In genomic region chr9:99057665-99058625, GRCh38 we compare ENCODE assay signal across 8 cellular contexts. TPM values are rescaled to one million over a fixed set of nuclear protein-coding genes. Genes with fewer than 3 reads are reported as not detected.
DNase-seq lines count a peak whose midpoint lies in the region; ATAC-seq and TF ChIP-seq lines count a peak whose summit lies in the region.

No MANE protein-coding gene starts in this region.

- no peaks in the 10 kb centered on the region for H3K27me3 ChIP-seq in PC-3 (ENCODE audit: low read length)

- DNase-seq in PC-3 (peak; percentile 52), islet precursor cell (peak; percentile 63), NCI-H2171 (lab: John Stamatoyannopoulos, UW) (no peak), omental fat pad (ENCODE audit: low spot score) (no peak)
- peak; percentile 30 for DNase-seq in activated T-helper 9 cell treated with anti-CD3 and anti-CD28 coated beads, Interleukin-2, amount 50 U/mL, for 16 hours (ENCODE audit: low read depth)
- DNase-seq in stimulated activated CD8-positive, alpha-beta memory T cell treated with anti-CD3 and anti-CD28 coated beads, Interleukin-15, amount 100 ng/mL, for 24 hours (ENCODE audit: low read depth): peak; percentile 31

- H3K9ac ChIP-seq in PC-3 (ENCODE audit: low read length): peak overlapping the region; percentile 77

- no peaks in the 10 kb centered on the region for H3K9me2 ChIP-seq in PC-3 (replicated peaks; ENCODE audit: low read length)

- H3K36me3 ChIP-seq in PC-3 (ENCODE audit: low read depth, low read length): no peaks in the 10 kb centered on the region

- TF ChIP-seq CTCF in PC-3 (conservative IDR thresholded peaks at IDR 0.05; ENCODE audit: low read depth, low read length): no peak
- no peak for TF ChIP-seq CTCF in omental fat pad (IDR thresholded peaks at IDR 0.05)

- H3K4me3 ChIP-seq in PC-3 (ENCODE audit: low read length): no peak overlapping the region; the same call in 1 of the 2 replicates

- no peaks in the 10 kb centered on the region for H3F3A ChIP-seq in PC-3 (ENCODE audit: low read length, unreplicated experiment)

- H3K4me1 ChIP-seq in PC-3 (ENCODE audit: insufficient read depth, low read length): peaks cover 64% of the 10 kb centered on the region

- peak overlapping the region; percentile 96 for H3K27ac ChIP-seq in PC-3 (ENCODE audit: low read length)

- H3K9me3 ChIP-seq in PC-3 (ENCODE audit: low read length): no peaks in the 10 kb centered on the region

- POLR2A ChIA-PET in PC-3 (lab: Charles Lee; ENCODE audit: unreplicated experiment): no interaction called here

- peak overlapping the region; percentile 22; the same call in 1 of the 2 replicates for H2AFZ ChIP-seq in PC-3 (ENCODE audit: low read length)

- no TSS peak for BruUV-seq in PC-3 (replicated peaks; lab: Mats Ljungman, UMichigan)

- intact Hi-C loops in PC-3 (cut with micrococcal nuclease): no loop called here

- TF ChIP-seq POLR2A in GM18505 (IDR thresholded peaks at IDR 0.05; ENCODE audit: borderline replicate concordance, extremely low read depth, insufficient read depth, insufficient read length): no peak

- no peaks in the 10 kb centered on the region for H4K20me1 ChIP-seq in PC-3 (ENCODE audit: low read length)

- CTCF ChIA-PET in PC-3 (lab: Charles Lee): interaction anchor here (1.0 kb wide), 1 partner anchor 83 kb away, joined by 3 read pairs; no protein-coding TSS in a partner anchor

- H3K79me2 ChIP-seq in PC-3 (ENCODE audit: low read length): no peaks in the 10 kb centered on the region

- ATAC-seq in GM18505 (IDR thresholded peaks at IDR 0.05; ENCODE audit: unreplicated experiment): peak; percentile 60
- peak; percentile 86 for ATAC-seq in HG02852 (IDR thresholded peaks at IDR 0.05; ENCODE audit: unreplicated experiment)
- ATAC-seq in PC-3: peak; percentile 41; the same call in 1 of the 2 replicates
- ATAC-seq in omental fat pad (ENCODE audit: low FRiP score): no peak

- peak overlapping the region; percentile 60 for H3K4me2 ChIP-seq in PC-3 (ENCODE audit: low read length)

RNA-seq across cellular contexts. Expression of gene TGFBR1, which starts 47.0 kb away (rescaled TPM):
- 9.5 and 13.2 TPM in 2 replicates for total RNA-seq in PC-3 (2014; rRNA removed)
- 10 to 100 TPM; 20.9 to 35.2 (median 30.9) TPM for total RNA-seq in omental fat pad

Comparison
In these comparisons a context has a peak if more than half of its experiments do, and no peak if none do; other contexts are left out.
1. DNase-seq: peak in PC-3 (single experiment), activated T-helper 9 cell treated with anti-CD3 and anti-CD28 coated beads, Interleukin-2, amount 50 U/mL, for 16 hours (single experiment), islet precursor cell (single experiment) and stimulated activated CD8-positive, alpha-beta memory T cell treated with anti-CD3 and anti-CD28 coated beads, Interleukin-15, amount 100 ng/mL, for 24 hours (single experiment); none in NCI-H2171 (single experiment) and omental fat pad (single experiment).